In the genomic region with DNA sequence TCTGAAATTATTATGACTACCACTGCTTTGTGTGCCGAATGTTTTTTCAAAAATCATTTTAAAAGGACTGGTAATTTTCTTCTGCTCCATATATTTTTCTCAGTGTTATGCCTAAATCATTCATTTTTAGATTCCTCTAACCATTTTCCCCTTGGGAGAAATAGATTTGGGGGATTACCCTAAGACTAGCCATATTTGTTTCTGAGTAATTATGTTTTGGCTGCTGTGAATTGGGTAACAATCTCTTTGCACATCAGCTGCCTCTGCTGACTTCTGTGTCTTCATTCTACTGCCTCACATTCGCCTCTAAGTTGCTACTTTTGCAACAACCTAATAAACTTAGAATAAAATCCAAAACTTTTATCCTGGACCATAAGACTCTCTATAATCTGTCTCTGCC, we compare ENCODE assay signal across 22 cellular contexts. TPM values are rescaled to one million over a fixed set of nuclear protein-coding genes. Genes with fewer than 3 reads are reported as not detected.
DNase-seq lines count a peak whose midpoint lies in the region; ATAC-seq and TF ChIP-seq lines count a peak whose summit lies in the region.
"Had no signal": no experiment of that assay in that cellular context is flagged by ENCODE, and none has a peak within 500 bp of the region (broad histone marks: within the 10 kb centered on the region; RNA-seq: fewer than 3 reads in every experiment).

No MANE protein-coding gene starts in this region.

- H3K27ac ChIP-seq in GM23248 (no peak overlapping the region), mesendoderm (ENCODE audit: low read depth, low read length) (no peak overlapping the region), body of pancreas (no peak overlapping the region)

- H2BK5ac ChIP-seq in mesendoderm (ENCODE audit: low read length) = no peak overlapping the region

- H3K27me3 ChIP-seq in GM23248 (replicated peaks; ENCODE audit: insufficient read depth) = no peaks in the 10 kb centered on the region
- H3K27me3 ChIP-seq in mesendoderm (ENCODE audit: insufficient read depth, low read length, poor library complexity) = no peaks in the 10 kb centered on the region
- H3K27me3 ChIP-seq in body of pancreas = no peaks in the 10 kb centered on the region
- H3K27me3 ChIP-seq: BE2C; BLaER1 treated with 17β-estradiol and CSF1 and Interleukin-3, amounts not matched to agents 10 nM and 100 nM had no signal

- H2BK15ac ChIP-seq in mesendoderm (replicated peaks; ENCODE audit: low read depth) = no peak overlapping the region

- DNase-seq in GM23248 (peak; percentile 17), fibroblast of peridontal ligament (ENCODE audit: extremely low read depth) (peak; percentile 33), ureter (ENCODE audit: low spot score) (no peak), mesendoderm (no peak), body of pancreas (no peak)
- DNase-seq in natural killer cell treated with Interleukin-12 subunit alpha and Interleukin-12 subunit beta and Interleukin-15 and Interleukin-18, amount 100 ng/mL, for 72 hours (ENCODE audit: low spot score) = no peak
- DNase-seq: AML-193; BE2C; CD4-positive, alpha-beta T cell; CD8-positive, alpha-beta memory T cell; DMS 273 treated with DMSO at 0.1 percent for 48 hours; DMS79; EL; GDM1; HFFc6 had no signal

- no peak overlapping the region for H2BK120ac ChIP-seq in mesendoderm (ENCODE audit: low read depth, low read length)

- no peaks in the 10 kb centered on the region for H3K27me3 Mint-ChIP-seq in dendritic cell treated with granulocyte-macrophage colony-stimulating factor and Interleukin-4, amounts not matched to agents 40 ng/mL and 50 ng/mL, for 4 days
- no peaks in the 10 kb centered on the region for H3K27me3 Mint-ChIP-seq in natural killer cell treated with Interleukin-12 subunit alpha and Interleukin-12 subunit beta and Interleukin-15 and Interleukin-18, amount 100 ng/mL, for 72 hours

- no peaks in the 10 kb centered on the region for H3K79me1 ChIP-seq in mesendoderm (ENCODE audit: low read length)

- H3K9me3 ChIP-seq in GM23248 (ENCODE audit: low read depth) (no peaks in the 10 kb centered on the region), body of pancreas (no peaks in the 10 kb centered on the region)
- H3K9me3 ChIP-seq: BE2C, HAP-1 had no signal

- H3K9ac ChIP-seq in GM23248 (no peak overlapping the region), mesendoderm (ENCODE audit: low read length) (no peak overlapping the region)
- H3K9ac ChIP-seq: BLaER1 treated with 17β-estradiol and CSF1 and Interleukin-3, amounts not matched to agents 10 nM and 100 nM had no signal

- no peaks in the 10 kb centered on the region for H4K20me1 ChIP-seq in GM23248 (ENCODE audit: insufficient read depth)
- H4K20me1 ChIP-seq: BLaER1 treated with 17β-estradiol and CSF1 and Interleukin-3, amounts not matched to agents 10 nM and 100 nM had no signal

- in situ Hi-C loops in GM23248 (cut with MboI) = no loop called here

- ATAC-seq in natural killer cell treated with Interleukin-12 subunit alpha and Interleukin-12 subunit beta and Interleukin-15 and Interleukin-18, amount 100 ng/mL, for 72 hours = no peak
- ATAC-seq in body of pancreas = no peak
- ATAC-seq: GM12878, GM23338 had no signal

- H3K36me3 ChIP-seq in GM23248 (ENCODE audit: low read depth) = no peaks in the 10 kb centered on the region
- no peaks in the 10 kb centered on the region for H3K36me3 ChIP-seq in mesendoderm (ENCODE audit: control insufficient read depth, insufficient read depth, low read length)
- no peaks in the 10 kb centered on the region for H3K36me3 ChIP-seq in body of pancreas (replicated peaks in 1 of 2; ENCODE audit: insufficient read depth in 1 of 2, low read depth in 2 of 2)
- H3K36me3 ChIP-seq: BE2C; BLaER1 treated with 17β-estradiol and CSF1 and Interleukin-3, amounts not matched to agents 10 nM and 100 nM; HAP-1 had no signal

- TF ChIP-seq CTCF in body of pancreas (IDR thresholded peaks at IDR 0.05) = no peak

- H3F3A ChIP-seq in GM23248 (ENCODE audit: insufficient read depth) = peaks cover 9% of the 10 kb centered on the region; the same call in 1 of the 2 replicates

- no peak overlapping the region for H4K8ac ChIP-seq in mesendoderm (ENCODE audit: low read depth, low read length)

- H3K36me3 Mint-ChIP-seq in dendritic cell treated with granulocyte-macrophage colony-stimulating factor and Interleukin-4, amounts not matched to agents 40 ng/mL and 50 ng/mL, for 4 days (ENCODE audit: low read depth) = peaks cover 41% of the 10 kb centered on the region
- H3K36me3 Mint-ChIP-seq in natural killer cell treated with Interleukin-12 subunit alpha and Interleukin-12 subunit beta and Interleukin-15 and Interleukin-18, amount 100 ng/mL, for 72 hours = no peaks in the 10 kb centered on the region
- H3K36me3 Mint-ChIP-seq: CD14-positive monocyte; CD8-positive, alpha-beta memory T cell had no signal

- H3K18ac ChIP-seq in mesendoderm (ENCODE audit: low read length) = no peak overlapping the region

- H4K5ac ChIP-seq in mesendoderm (ENCODE audit: low read length) = no peak overlapping the region

- intact Hi-C loops in dendritic cell treated with granulocyte-macrophage colony-stimulating factor and Interleukin-4, amounts not matched to agents 40 ng/mL and 50 ng/mL, for 4 days (cut with micrococcal nuclease) = no loop called here
- intact Hi-C loops in body of pancreas (cut with DNase I) = no loop called here

- no peak overlapping the region for H2AFZ ChIP-seq in GM23248
- H2AFZ ChIP-seq: GM23338 had no signal

- peaks cover 17% of the 10 kb centered on the region for H3K4me1 ChIP-seq in GM23248 (ENCODE audit: insufficient read depth)
- H3K4me1 ChIP-seq in mesendoderm (ENCODE audit: control insufficient read depth, low read depth, low read length) = no peaks in the 10 kb centered on the region
- H3K4me1 ChIP-seq in body of pancreas = peaks cover 31% of the 10 kb centered on the region
- H3K4me1 ChIP-seq: HAP-1 had no signal

- WGBS in GM23248 (ENCODE audit: low coverage in 1 of 2, low lambda C conversion rate in 2 of 2, missing lambda C conversion rate in 2 of 2), 2 experiments = 93 to 98% methylated on average over 2 of the region's 2 CpGs
- WGBS in mesendoderm (ENCODE audit: extremely low coverage, insufficient coverage, low lambda C conversion rate) = no CpG with 5 or more reads among the region's 2 CpGs
- whole genome bisulfite sequencing in body of pancreas, 2 donors = 92 to 93% methylated on average over 2 of the region's 2 CpGs

- no peak overlapping the region for H2AK5ac ChIP-seq in mesendoderm (ENCODE audit: low read length)

- no peak overlapping the region for H3K4me2 ChIP-seq in GM23248 (ENCODE audit: unreplicated experiment)
- H3K4me2 ChIP-seq in mesendoderm (ENCODE audit: low read length) = no peak overlapping the region
- H3K4me2 ChIP-seq: GM23338 had no signal

- peak overlapping the region; percentile 61 for H3K27ac Mint-ChIP-seq in dendritic cell treated with granulocyte-macrophage colony-stimulating factor and Interleukin-4, amounts not matched to agents 40 ng/mL and 50 ng/mL, for 4 days
- H3K27ac Mint-ChIP-seq in natural killer cell treated with Interleukin-12 subunit alpha and Interleukin-12 subunit beta and Interleukin-15 and Interleukin-18, amount 100 ng/mL, for 72 hours = no peak overlapping the region
- H3K27ac Mint-ChIP-seq: CD14-positive monocyte; CD4-positive, alpha-beta T cell; CD8-positive, alpha-beta memory T cell; GM23338; HFFc6 had no signal

- H3K79me2 ChIP-seq in GM23248 (ENCODE audit: insufficient read depth) = no peaks in the 10 kb centered on the region
- H3K79me2 ChIP-seq in mesendoderm (ENCODE audit: control insufficient read depth, insufficient read depth, low read length) = no peaks in the 10 kb centered on the region

- H3K4ac ChIP-seq in mesendoderm (ENCODE audit: low read depth, low read length) = no peak overlapping the region

- H3K9me3 Mint-ChIP-seq in dendritic cell treated with granulocyte-macrophage colony-stimulating factor and Interleukin-4, amounts not matched to agents 40 ng/mL and 50 ng/mL, for 4 days = no peaks in the 10 kb centered on the region
- H3K9me3 Mint-ChIP-seq in natural killer cell treated with Interleukin-12 subunit alpha and Interleukin-12 subunit beta and Interleukin-15 and Interleukin-18, amount 100 ng/mL, for 72 hours = no peaks in the 10 kb centered on the region
- H3K9me3 Mint-ChIP-seq: CD4-positive, alpha-beta T cell; CD8-positive, alpha-beta memory T cell; HFFc6 had no signal

- TF ChIP-seq POLR2A in body of pancreas (IDR thresholded peaks at IDR 0.05) = no peak

- no peak overlapping the region for H3K4me3 ChIP-seq in GM23248
- H3K4me3 ChIP-seq in mesendoderm (ENCODE audit: low read length) = no peak overlapping the region
- H3K4me3 ChIP-seq in body of pancreas = no peak overlapping the region
- H3K4me3 ChIP-seq: BLaER1 treated with 17β-estradiol and CSF1 and Interleukin-3, amounts not matched to agents 10 nM and 100 nM; GM12878; GM23338; HAP-1 had no signal

- H3K9me2 ChIP-seq in GM23248 (ENCODE audit: insufficient read depth) = no peaks in the 10 kb centered on the region

- H3K56ac ChIP-seq in mesendoderm (ENCODE audit: low read length) = no peak overlapping the region

- peaks cover 47% of the 10 kb centered on the region for H3K4me1 Mint-ChIP-seq in dendritic cell treated with granulocyte-macrophage colony-stimulating factor and Interleukin-4, amounts not matched to agents 40 ng/mL and 50 ng/mL, for 4 days (ENCODE audit: low read depth)
- peaks cover 0 to 7% of the 10 kb centered on the region in 2 donors for H3K4me1 Mint-ChIP-seq in natural killer cell treated with Interleukin-12 subunit alpha and Interleukin-12 subunit beta and Interleukin-15 and Interleukin-18, amount 100 ng/mL, for 72 hours (ENCODE audit: low read depth in 2 of 2)

- H3K4me3 Mint-ChIP-seq in dendritic cell treated with granulocyte-macrophage colony-stimulating factor and Interleukin-4, amounts not matched to agents 40 ng/mL and 50 ng/mL, for 4 days = no peak overlapping the region
- no peak overlapping the region for H3K4me3 Mint-ChIP-seq in natural killer cell treated with Interleukin-12 subunit alpha and Interleukin-12 subunit beta and Interleukin-15 and Interleukin-18, amount 100 ng/mL, for 72 hours
- H3K4me3 Mint-ChIP-seq: CD14-positive monocyte; CD4-positive, alpha-beta T cell; CD8-positive, alpha-beta memory T cell; GM23338; HFFc6 had no signal

- H3K23ac ChIP-seq in mesendoderm (ENCODE audit: low read length) = no peak overlapping the region

RNA-seq across cellular contexts. Expression of gene MRC1, which starts 18.5 kb away (rescaled TPM):
- total RNA-seq in GM23248 (2014; rRNA removed; shearing (Covaris generic)) = not detected in 2 replicates
- not detected in 2 replicates for polyA plus RNA-seq in GM23248 (2016; fragmentation: Nextera tagmentation; extraction: Ambion mirVana)
- 13.1 TPM for total RNA-seq in ureter
- total RNA-seq in natural killer cell treated with Interleukin-12 subunit alpha and Interleukin-12 subunit beta and Interleukin-15 and Interleukin-18, amount 100 ng/mL, for 72 hours = not detected
- 0.17 TPM for polyA plus RNA-seq in mesendoderm (2013, experiment 1 of 2)
- 0.18 TPM for polyA plus RNA-seq in mesendoderm (2013, experiment 2 of 2)
- 10 to 100 TPM; 10.2 to 19.5 TPM for total RNA-seq in body of pancreas
- total RNA-seq: A172, GM23338 had no signal
- polyA plus RNA-seq: CD8-positive, alpha-beta memory T cell; GM23338 had no signal

RNA-seq across cellular contexts. Expression of gene TMEM236, which starts 38.6 kb away (rescaled TPM):
- 0.11 and 0.13 TPM in 2 replicates for total RNA-seq in GM23248 (2014; rRNA removed; shearing (Covaris generic))
- polyA plus RNA-seq in GM23248 (2016; fragmentation: Nextera tagmentation; extraction: Ambion mirVana) = not detected in 2 replicates
- total RNA-seq in ureter (0.49 TPM), body of pancreas (under 1 TPM; 0.52 to 0.66 TPM)
- total RNA-seq in natural killer cell treated with Interleukin-12 subunit alpha and Interleukin-12 subunit beta and Interleukin-15 and Interleukin-18, amount 100 ng/mL, for 72 hours = under 1 TPM; 0.10 to 0.11 TPM
- 0.14 TPM for polyA plus RNA-seq in mesendoderm (2013, experiment 1 of 2)
- polyA plus RNA-seq in mesendoderm (2013, experiment 2 of 2) = 0.17 TPM
- total RNA-seq: GM12878 had no signal
- polyA plus RNA-seq: CD14-positive monocyte; CD8-positive, alpha-beta memory T cell had no signal

Comparison
In these comparisons a context has a peak if more than half of its experiments do, and no peak if none do; other contexts are left out.
1. DNase-seq: peak in GM23248 (single experiment) and fibroblast of peridontal ligament (single experiment); none in ureter (single experiment), natural killer cell treated with Interleukin-12 subunit alpha and Interleukin-12 subunit beta and Interleukin-15 and Interleukin-18, amount 100 ng/mL, for 72 hours (single experiment), mesendoderm (single experiment) and body of pancreas (0 of 4).
2. RNA of gene MRC1, which starts 18.5 kb away (total RNA-seq): 10.2 to 19.5 TPM in body of pancreas and 13.1 TPM in ureter (single experiment); not detected in GM23248 and not detected in natural killer cell treated with Interleukin-12 subunit alpha and Interleukin-12 subunit beta and Interleukin-15 and Interleukin-18, amount 100 ng/mL, for 72 hours; every median in the first group is over 10 times any median in the second.